In the genomic region with DNA sequence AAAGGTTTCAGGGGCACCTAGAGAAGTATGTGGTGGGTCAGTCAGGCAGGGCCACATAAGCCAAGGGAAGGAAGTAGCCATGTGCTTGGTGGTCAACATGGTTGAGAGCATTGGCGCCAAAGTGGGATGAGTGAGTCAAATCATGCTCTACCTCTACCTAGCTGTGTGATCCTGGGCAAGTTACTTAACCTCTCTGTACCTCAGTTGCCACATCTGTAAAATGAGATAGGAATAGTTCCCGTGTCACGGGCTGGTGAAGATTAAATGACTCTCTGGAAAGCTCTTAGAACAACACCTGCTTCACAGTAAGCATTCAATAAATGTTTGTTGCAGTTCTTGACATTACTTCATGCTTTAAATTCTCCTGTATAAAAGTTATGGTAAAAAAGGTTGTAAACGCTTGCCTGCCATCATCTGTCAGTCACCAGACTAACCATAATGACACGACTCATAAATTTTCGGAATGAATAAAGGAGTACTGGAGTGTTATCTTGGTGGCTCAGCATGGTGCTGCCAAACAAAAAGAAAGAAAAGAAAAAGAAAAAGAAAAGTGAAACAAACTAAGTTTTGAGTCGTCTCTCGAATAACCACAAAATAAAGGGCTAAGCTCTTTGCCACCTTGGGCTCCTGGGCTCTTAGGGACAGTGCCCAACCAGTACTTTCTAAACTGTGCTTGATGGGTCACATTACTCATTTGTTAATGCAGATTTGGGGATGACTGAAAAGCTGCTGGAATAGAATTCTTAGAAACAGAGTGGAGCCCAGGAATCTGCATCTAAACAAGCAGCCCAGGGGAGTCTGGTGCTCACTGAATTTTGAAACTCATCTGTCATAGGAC, we compare ENCODE assay signal across 1 cellular context.
TF ChIP-seq lines count a peak whose summit lies in the region.

No MANE protein-coding gene starts in this region.

TF ChIP-seq in GM23338, 12 proteins besides CTCF, POLR2A, EP300 and RAD21 (continued from another document):
- TF ChIP-seq, protein P1, sequence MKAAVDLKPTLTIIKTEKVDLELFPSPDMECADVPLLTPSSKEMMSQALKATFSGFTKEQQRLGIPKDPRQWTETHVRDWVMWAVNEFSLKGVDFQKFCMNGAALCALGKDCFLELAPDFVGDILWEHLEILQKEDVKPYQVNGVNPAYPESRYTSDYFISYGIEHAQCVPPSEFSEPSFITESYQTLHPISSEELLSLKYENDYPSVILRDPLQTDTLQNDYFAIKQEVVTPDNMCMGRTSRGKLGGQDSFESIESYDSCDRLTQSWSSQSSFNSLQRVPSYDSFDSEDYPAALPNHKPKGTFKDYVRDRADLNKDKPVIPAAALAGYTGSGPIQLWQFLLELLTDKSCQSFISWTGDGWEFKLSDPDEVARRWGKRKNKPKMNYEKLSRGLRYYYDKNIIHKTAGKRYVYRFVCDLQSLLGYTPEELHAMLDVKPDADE (IDR thresholded peaks at IDR 0.05): no peak
- no peak for TF ChIP-seq ZNF114 (CRISPR knock-in tag; IDR thresholded peaks at IDR 0.05)
- TF ChIP-seq ZNF331 (CRISPR knock-in tag; IDR thresholded peaks at IDR 0.05; ENCODE audit: low read depth): no peak
